ENCODE assay signal across 16 cellular contexts in genomic region chr7:145009866-145010265, GRCh38.
"Had no signal": no experiment of that assay in that cellular context is flagged by ENCODE, and none has a peak within 500 bp of the region (broad histone marks: within the 10 kb centered on the region; RNA-seq: fewer than 3 reads in every experiment).

No MANE protein-coding gene starts in this region.

- H3K36me3 ChIP-seq: colonic mucosa, esophagus squamous epithelium, ovary had no signal

- H3K4me1 ChIP-seq: colonic mucosa, esophagus squamous epithelium had no signal

- H3K27ac ChIP-seq: colonic mucosa, esophagus squamous epithelium, ovary, VCaP had no signal

- H3K36me3 Mint-ChIP-seq: activated CD4-positive, alpha-beta memory T cell treated with anti-CD3 and anti-CD28 coated beads for 36 hours; activated CD8-positive, alpha-beta memory T cell treated with anti-CD3 and anti-CD28 coated beads, Interleukin-2, amount 10 ng/mL, durations not matched to agents 7 days and 5 days; activated naive CD4-positive, alpha-beta T cell treated with anti-CD3 and anti-CD28 coated beads, Interleukin-2, amount 50 U/mL, for 24 hours had no signal

- H3K27ac Mint-ChIP-seq: activated CD4-positive, alpha-beta memory T cell treated with anti-CD3 and anti-CD28 coated beads for 36 hours; activated CD8-positive, alpha-beta memory T cell treated with anti-CD3 and anti-CD28 coated beads, Interleukin-2, amount 10 ng/mL, durations not matched to agents 7 days and 5 days; activated naive CD4-positive, alpha-beta T cell treated with anti-CD3 and anti-CD28 coated beads, Interleukin-2, amount 50 U/mL, for 24 hours had no signal

- DNase-seq: activated CD4-positive, alpha-beta memory T cell treated with anti-CD3 and anti-CD28 coated beads for 36 hours; activated CD4-positive, alpha-beta T cell treated with anti-CD3 and anti-CD28 coated beads for 1 hour; activated CD8-positive, alpha-beta memory T cell treated with anti-CD3 and anti-CD28 coated beads, Interleukin-2, amount 10 ng/mL, durations not matched to agents 7 days and 5 days; activated effector memory CD4-positive, alpha-beta T cell treated with Interleukin-2 at 50 U/mL for 16 hours; activated T-cell treated with anti-CD3 and anti-CD28 coated beads, Interleukin-2, amount 50 U/mL, for 1 hour; amniotic stem cell; caudate nucleus; colonic mucosa; esophagus squamous epithelium; hippocampal formation; ovary; T-helper 9 cell had no signal

- H3K9me3 Mint-ChIP-seq: activated CD4-positive, alpha-beta memory T cell treated with anti-CD3 and anti-CD28 coated beads for 36 hours; activated naive CD4-positive, alpha-beta T cell treated with anti-CD3 and anti-CD28 coated beads, Interleukin-2, amount 50 U/mL, for 24 hours had no signal

- H3K4me3 ChIP-seq: colonic mucosa, esophagus squamous epithelium, ovary had no signal

- H3K4me1 Mint-ChIP-seq: activated CD8-positive, alpha-beta memory T cell treated with anti-CD3 and anti-CD28 coated beads, Interleukin-2, amount 10 ng/mL, durations not matched to agents 7 days and 5 days; activated naive CD4-positive, alpha-beta T cell treated with anti-CD3 and anti-CD28 coated beads, Interleukin-2, amount 50 U/mL, for 24 hours had no signal

- H3K4me3 Mint-ChIP-seq: activated CD4-positive, alpha-beta memory T cell treated with anti-CD3 and anti-CD28 coated beads for 36 hours; activated CD8-positive, alpha-beta memory T cell treated with anti-CD3 and anti-CD28 coated beads, Interleukin-2, amount 10 ng/mL, durations not matched to agents 7 days and 5 days; activated naive CD4-positive, alpha-beta T cell treated with anti-CD3 and anti-CD28 coated beads, Interleukin-2, amount 50 U/mL, for 24 hours had no signal

- H3K27me3 Mint-ChIP-seq: activated CD8-positive, alpha-beta memory T cell treated with anti-CD3 and anti-CD28 coated beads, Interleukin-2, amount 10 ng/mL, durations not matched to agents 7 days and 5 days had no signal

- H3K27me3 ChIP-seq: colonic mucosa, esophagus squamous epithelium, ovary had no signal

- ATAC-seq: activated CD8-positive, alpha-beta memory T cell treated with anti-CD3 and anti-CD28 coated beads, Interleukin-2, amount 10 ng/mL, durations not matched to agents 7 days and 5 days; left lobe of liver; sciatic nerve had no signal

- H3K9me3 ChIP-seq: colonic mucosa, esophagus squamous epithelium, ovary had no signal
